ENCODE assay signal across 8 cellular contexts in the genomic region with DNA sequence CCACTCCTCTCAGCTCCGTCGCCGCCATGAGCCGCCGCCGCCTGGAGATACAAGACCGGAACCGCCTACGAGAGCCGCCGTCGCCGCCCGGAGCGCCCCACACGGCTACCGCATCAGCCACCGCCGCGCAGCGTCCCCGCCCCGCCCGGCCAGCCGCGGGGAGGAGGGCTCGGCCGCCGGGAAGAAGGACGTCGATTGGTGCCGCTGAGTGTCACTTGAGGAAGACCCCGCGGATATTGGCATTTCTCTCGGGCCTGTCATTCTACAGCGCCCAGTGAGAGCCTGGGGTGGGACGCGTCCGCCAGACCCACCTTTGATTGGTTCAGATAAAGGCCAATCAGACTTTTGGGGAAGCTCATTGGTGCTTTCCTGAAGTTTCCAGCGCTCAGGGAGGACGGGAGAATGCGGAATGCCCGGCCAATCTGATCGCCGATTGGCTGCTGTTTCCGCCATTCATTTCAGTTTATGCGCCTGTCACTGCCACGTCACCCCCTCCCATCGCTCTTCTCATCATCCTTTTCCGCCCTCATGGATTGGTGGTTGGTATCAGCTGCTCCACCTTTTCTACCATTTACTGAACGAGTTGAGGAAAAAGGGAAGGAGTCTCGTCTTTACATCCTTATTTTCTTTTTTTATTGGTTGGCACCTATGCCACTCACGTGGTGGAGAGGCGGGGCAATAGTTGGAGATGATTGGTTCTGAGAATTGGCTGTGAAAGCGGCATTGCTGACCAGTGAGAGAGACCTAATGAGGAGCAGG. TPM values are rescaled to one million over a fixed set of nuclear protein-coding genes. Genes with fewer than 3 reads are reported as not detected.
A peak's percentile ranks its signal among the peaks of the same experiment; 100 is the strongest.
DNase-seq lines count a peak whose midpoint lies in the region; ATAC-seq, FAIRE-seq and TF ChIP-seq lines count a peak whose summit lies in the region.

A gene with protein sequence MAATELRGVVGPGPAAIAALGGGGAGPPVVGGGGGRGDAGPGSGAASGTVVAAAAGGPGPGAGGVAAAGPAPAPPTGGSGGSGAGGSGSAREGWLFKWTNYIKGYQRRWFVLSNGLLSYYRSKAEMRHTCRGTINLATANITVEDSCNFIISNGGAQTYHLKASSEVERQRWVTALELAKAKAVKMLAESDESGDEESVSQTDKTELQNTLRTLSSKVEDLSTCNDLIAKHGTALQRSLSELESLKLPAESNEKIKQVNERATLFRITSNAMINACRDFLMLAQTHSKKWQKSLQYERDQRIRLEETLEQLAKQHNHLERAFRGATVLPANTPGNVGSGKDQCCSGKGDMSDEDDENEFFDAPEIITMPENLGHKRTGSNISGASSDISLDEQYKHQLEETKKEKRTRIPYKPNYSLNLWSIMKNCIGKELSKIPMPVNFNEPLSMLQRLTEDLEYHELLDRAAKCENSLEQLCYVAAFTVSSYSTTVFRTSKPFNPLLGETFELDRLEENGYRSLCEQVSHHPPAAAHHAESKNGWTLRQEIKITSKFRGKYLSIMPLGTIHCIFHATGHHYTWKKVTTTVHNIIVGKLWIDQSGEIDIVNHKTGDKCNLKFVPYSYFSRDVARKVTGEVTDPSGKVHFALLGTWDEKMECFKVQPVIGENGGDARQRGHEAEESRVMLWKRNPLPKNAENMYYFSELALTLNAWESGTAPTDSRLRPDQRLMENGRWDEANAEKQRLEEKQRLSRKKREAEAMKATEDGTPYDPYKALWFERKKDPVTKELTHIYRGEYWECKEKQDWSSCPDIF (minus strand): TSS at position 138 of the 759 bp plus-strand sequence. CDS start 110 bp downstream, at position 28.

- TF ChIP-seq POLR2A in H1 (IDR thresholded peaks at IDR 0.05; ENCODE audit: control extremely low read depth in 1 of 2, low read depth in 2 of 2, low read length in 2 of 2), result 0 out of 3 replicates have a peak, but pooled peaks of 1 of the 2 experiments have one; percentile 36

- BruUV-seq in Caco-2 (replicated peaks; lab: Mats Ljungman, UMichigan), result no TSS peak

- no peak within 1 kb of the TSS for H2BK120ac ChIP-seq in H1 (replicated peaks; ENCODE audit: low read depth, low read length)

- H3K9ac ChIP-seq in NT2/D1 (ENCODE audit: insufficient read length, low read depth) (peak within 1 kb of the TSS; percentile 81), H1 (replicated peaks in 1 of 4; ENCODE audit: extremely low read depth in 1 of 4, low read depth in 3 of 4, low read length in 3 of 4) (peak within 1 kb of the TSS; percentile 56 to 87 (median 70))

- H3K9me3 Mint-ChIP-seq in Caco-2 (ENCODE audit: unreplicated experiment) (no peaks in the 10 kb centered on the region), memory B cell (no peaks in the 10 kb centered on the region)
- no peaks in the 10 kb centered on the region for H3K9me3 Mint-ChIP-seq in activated CD8-positive, alpha-beta memory T cell treated with anti-CD3 and anti-CD28 coated beads, Interleukin-2, amount 10 ng/mL, durations not matched to agents 7 days and 5 days (ENCODE audit: low read depth)

- H3K4me3 Mint-ChIP-seq in Caco-2 (ENCODE audit: unreplicated experiment) (peak within 1 kb of the TSS; percentile 98), memory B cell (peak within 1 kb of the TSS; percentile 99)
- peak within 1 kb of the TSS; percentile 99 for H3K4me3 Mint-ChIP-seq in activated CD8-positive, alpha-beta memory T cell treated with anti-CD3 and anti-CD28 coated beads, Interleukin-2, amount 10 ng/mL, durations not matched to agents 7 days and 5 days

- H3K36me3 Mint-ChIP-seq in Caco-2 (ENCODE audit: insufficient read depth, unreplicated experiment) (peaks cover 50% of the 10 kb centered on the region), memory B cell (peaks cover 3% of the 10 kb centered on the region)
- H3K36me3 Mint-ChIP-seq in activated CD8-positive, alpha-beta memory T cell treated with anti-CD3 and anti-CD28 coated beads, Interleukin-2, amount 10 ng/mL, durations not matched to agents 7 days and 5 days, result peaks cover 10% of the 10 kb centered on the region

- H3K18ac ChIP-seq in H1 (ENCODE audit: extremely low read depth, low read length), result peak within 1 kb of the TSS; percentile 48; the same call in 1 of the 2 replicates

- H2AFZ ChIP-seq in H1 (ENCODE audit: low read length), result peak within 1 kb of the TSS; percentile 86

- H3K9me3 ChIP-seq in Caco-2 (no peaks in the 10 kb centered on the region), NT2/D1 (ENCODE audit: insufficient read depth, low read length) (no peaks in the 10 kb centered on the region), H1 (ENCODE audit: insufficient read depth in 2 of 2, low read depth in 1 of 2, low read length in 1 of 2) (no peaks in the 10 kb centered on the region)

- H3K4me2 ChIP-seq in H1 (ENCODE audit: insufficient read depth in 1 of 2, low read depth in 2 of 2, low read length in 2 of 2), result peak within 1 kb of the TSS; percentile 90 to 97

- peak within 1 kb of the TSS; percentile 61; the same call in 1 of the 2 replicates for H3K27ac ChIP-seq in H1 (ENCODE audit: low read depth, low read length)

- no peaks in the 10 kb centered on the region for H3K27me3 ChIP-seq in Caco-2 (replicated peaks; ENCODE audit: control insufficient read depth, insufficient read depth, low read length)
- H3K27me3 ChIP-seq in NT2/D1 (ENCODE audit: insufficient read depth, insufficient read length), result no peaks in the 10 kb centered on the region
- no peaks in the 10 kb centered on the region; a peak in 1 of 7 replicates for H3K27me3 ChIP-seq in H1 (replicated peaks in 1 of 4; ENCODE audit: control insufficient read depth in 3 of 4, extremely low read depth in 1 of 4, insufficient read depth in 3 of 4, low read length in 3 of 4)

- H2BK15ac ChIP-seq in H1 (ENCODE audit: low read length), result 0 out of 2 replicates have a peak within 1 kb of the TSS, but pooled peaks have one; percentile 32

- no peak within 1 kb of the TSS for H3K4ac ChIP-seq in H1 (replicated peaks; ENCODE audit: insufficient read length, low read depth, low read length)

- DNase-seq in Caco-2 (peak; percentile 99 to 100), HUDEP-2 (lab: John Stamatoyannopoulos, UW; ENCODE audit: unreplicated experiment in 76 of 76) (peak; percentile 13 to 100 (median 99)), NT2/D1 (ENCODE audit: low read depth, low spot score) (peak; percentile 99), H1 (ENCODE audit: low read depth in 1 of 2, low spot score in 2 of 2) (peak; percentile 95 to 100), memory B cell (ENCODE audit: low spot score in 2 of 2) (peak; percentile 92 to 97)
- DNase-seq in activated CD8-positive, alpha-beta memory T cell treated with anti-CD3 and anti-CD28 coated beads, Interleukin-2, amount 10 ng/mL, durations not matched to agents 7 days and 5 days, result peak; percentile 99
- peak; percentile 95 for DNase-seq in stimulated activated CD8-positive, alpha-beta memory T cell treated with anti-CD3 and anti-CD28 coated beads, Interleukin-12 subunit alpha, Interleukin-12 subunit beta, amount 100 ng/mL, for 24 hours (ENCODE audit: extremely low read depth)

- peak within 1 kb of the TSS; percentile 5 for H4K5ac ChIP-seq in H1 (ENCODE audit: insufficient read length, low read depth, low read length)

- H4K91ac ChIP-seq in H1 (replicated peaks; ENCODE audit: insufficient read length, low read length), result no peak within 1 kb of the TSS

- no peak for TF ChIP-seq RAD21 in H1 (IDR thresholded peaks at IDR 0.05 in 1 of 2, conservative IDR thresholded peaks at IDR 0.05 in 1 of 2; ENCODE audit: low read depth in 2 of 2, low read length in 2 of 2)

- peaks cover 29% of the 10 kb centered on the region for H3K4me1 Mint-ChIP-seq in Caco-2 (ENCODE audit: low read depth, unreplicated experiment)
- peaks cover 52% of the 10 kb centered on the region for H3K4me1 Mint-ChIP-seq in activated CD8-positive, alpha-beta memory T cell treated with anti-CD3 and anti-CD28 coated beads, Interleukin-2, amount 10 ng/mL, durations not matched to agents 7 days and 5 days
- H3K4me1 Mint-ChIP-seq in memory B cell, result peaks cover 25% of the 10 kb centered on the region

- peaks cover 11 to 16% of the 10 kb centered on the region in 2 experiments for H4K20me1 ChIP-seq in H1 (replicated peaks in 1 of 2; ENCODE audit: control insufficient read depth in 1 of 2, insufficient read depth in 2 of 2, low read length in 2 of 2)

- no peak within 1 kb of the TSS for H2BK12ac ChIP-seq in H1 (ENCODE audit: low read depth, low read length)

- H3K23me2 ChIP-seq in H1 (ENCODE audit: low read depth, low read length), result peaks cover 10% of the 10 kb centered on the region

- no peak within 1 kb of the TSS for H3K56ac ChIP-seq in H1 (replicated peaks; ENCODE audit: insufficient read length, low read depth, low read length)

- no peak within 1 kb of the TSS for H3K14ac ChIP-seq in H1 (ENCODE audit: insufficient read length)

- H3K27ac Mint-ChIP-seq in Caco-2 (ENCODE audit: unreplicated experiment) (peak within 1 kb of the TSS; percentile 98), memory B cell (peak within 1 kb of the TSS; percentile 89)
- peak within 1 kb of the TSS; percentile 95 for H3K27ac Mint-ChIP-seq in activated CD8-positive, alpha-beta memory T cell treated with anti-CD3 and anti-CD28 coated beads, Interleukin-2, amount 10 ng/mL, durations not matched to agents 7 days and 5 days

- no peak within 1 kb of the TSS for H3K23ac ChIP-seq in H1 (ENCODE audit: insufficient read length)

- no peak for TF ChIP-seq EP300 in H1 (IDR thresholded peaks at IDR 0.05; ENCODE audit: borderline replicate concordance in 1 of 2, low read depth in 2 of 2, low read length in 2 of 2)

- TF ChIP-seq CTCF in Caco-2 (IDR thresholded peaks at IDR 0.05; ENCODE audit: insufficient read depth in 1 of 2, low read depth in 1 of 2, low read length in 1 of 2, severe bottlenecking in 1 of 2, unreplicated experiment in 1 of 2), result no peak
- TF ChIP-seq CTCF in H1 (IDR thresholded peaks at IDR 0.05; ENCODE audit: control extremely low read depth in 1 of 3, insufficient read depth in 1 of 3, low read depth in 1 of 3, low read length in 3 of 3), result no peak

- H2BK20ac ChIP-seq in H1 (ENCODE audit: low read length), result no peak within 1 kb of the TSS

- H2BK5ac ChIP-seq in H1 (ENCODE audit: low read depth, low read length), result peak within 1 kb of the TSS; percentile 22; the same call in 1 of the 2 replicates

- H3K27me3 Mint-ChIP-seq in Caco-2 (ENCODE audit: insufficient read depth, unreplicated experiment) (no peaks in the 10 kb centered on the region), memory B cell (no peaks in the 10 kb centered on the region)
- no peaks in the 10 kb centered on the region for H3K27me3 Mint-ChIP-seq in activated CD8-positive, alpha-beta memory T cell treated with anti-CD3 and anti-CD28 coated beads, Interleukin-2, amount 10 ng/mL, durations not matched to agents 7 days and 5 days

- peak; percentile 95 for FAIRE-seq in H1 (lab: Jason Lieb, UNC)

- POLR2A ChIA-PET in Caco-2 (lab: Charles Lee) (interaction anchor here (0.5 to 4.2 kb wide), 12 partner anchors 10 to 457 kb away, joined by 3 to 51 read pairs (median 3); a partner anchor contains a TSS), H1 (lab: Charles Lee; ENCODE audit: partially characterized antibody) (interaction anchor here (0.7 to 2.1 kb wide), 9 partner anchors 10 to 1814 kb away, joined by 3 to 16 read pairs (median 3); a partner anchor contains a TSS)

- peak; percentile 86 for ATAC-seq in GM21381 (IDR thresholded peaks at IDR 0.05; ENCODE audit: unreplicated experiment)
- peak; percentile 89 for ATAC-seq in activated CD8-positive, alpha-beta memory T cell treated with anti-CD3 and anti-CD28 coated beads, Interleukin-2, amount 10 ng/mL, durations not matched to agents 7 days and 5 days
- ATAC-seq in memory B cell (ENCODE audit: low read depth), result peak; percentile 74

- peaks cover 8% of the 10 kb centered on the region for H3K79me1 ChIP-seq in H1 (ENCODE audit: low read depth, low read length)

- H4K8ac ChIP-seq in H1 (ENCODE audit: extremely low read depth, insufficient read depth, low read length), result peak within 1 kb of the TSS; percentile 90

- WGBS in H1 (ENCODE audit: extremely low coverage in 1 of 2, insufficient coverage in 1 of 2, insufficient read length in 1 of 2, insufficient replicate concordance in 2 of 2, low coverage in 1 of 2, low lambda C conversion rate in 2 of 2, missing lambda C conversion rate in 1 of 2), 2 experiments, result 2% methylated on average over 49 of the region's 55 CpGs; no CpG with 5 or more reads in 1 of the 2 experiments

- H3K4me3 ChIP-seq in Caco-2 (ENCODE audit: low read depth, low read length), result peak within 1 kb of the TSS; percentile 92
- peak within 1 kb of the TSS; percentile 82 for H3K4me3 ChIP-seq in NT2/D1 (ENCODE audit: insufficient read length, low read depth)
- H3K4me3 ChIP-seq in H1 (ENCODE audit: extremely low read depth in 1 of 4, insufficient read depth in 2 of 4, low read depth in 3 of 4, low read length in 4 of 4), result peak within 1 kb of the TSS; percentile 61 to 84 (median 80)

- peaks cover 9 to 40% of the 10 kb centered on the region in 2 experiments for H3K79me2 ChIP-seq in H1 (ENCODE audit: control insufficient read depth in 1 of 2, insufficient read depth in 2 of 2, low read length in 2 of 2)

- H3K4me1 ChIP-seq in Caco-2, result peaks cover 29% of the 10 kb centered on the region
- H3K4me1 ChIP-seq in NT2/D1 (ENCODE audit: insufficient read depth, insufficient read length), result no peaks in the 10 kb centered on the region
- peaks cover 0 to 4% (median 0%) of the 10 kb centered on the region in 4 experiments; a peak in 2 of 7 replicates for H3K4me1 ChIP-seq in H1 (replicated peaks in 1 of 4; ENCODE audit: control insufficient read depth in 3 of 4, insufficient read depth in 4 of 4, low read length in 3 of 4)

- intact Hi-C loops in Caco-2 (cut with micrococcal nuclease; ENCODE audit: unreplicated experiment), result loop anchor here (1.0 to 2.0 kb wide), 7 partner anchors 49 to 472 kb away; a partner anchor contains a TSS

- CTCF ChIA-PET in Caco-2 (lab: Charles Lee), result interaction anchor here (1.2 to 2.3 kb wide), 3 partner anchors 54 to 195 kb away, joined by 3 to 7 read pairs (median 4); a partner anchor contains a TSS
- CTCF ChIA-PET in activated CD8-positive, alpha-beta memory T cell treated with anti-CD3 and anti-CD28 coated beads, Interleukin-2, amount 10 ng/mL, durations not matched to agents 7 days and 5 days (lab: Charles Lee), result interaction anchor here (0.7 to 2.3 kb wide), 10 partner anchors 9 to 207 kb away, joined by 3 to 12 read pairs (median 4); a partner anchor contains a TSS
- CTCF ChIA-PET in H1 (lab: Charles Lee; ENCODE audit: partially characterized antibody), result interaction anchor here (0.6 to 1.6 kb wide), 5 partner anchors 38 to 942 kb away, joined by 3 read pairs; no protein-coding TSS in a partner anchor

- H3K36me3 ChIP-seq in Caco-2 (ENCODE audit: control insufficient read depth, insufficient read depth, low read length), result no peaks in the 10 kb centered on the region
- H3K36me3 ChIP-seq in NT2/D1 (ENCODE audit: insufficient read depth, insufficient read length, low read length), result peaks cover 14% of the 10 kb centered on the region
- H3K36me3 ChIP-seq in H1 (ENCODE audit: control insufficient read depth in 2 of 4, insufficient read depth in 4 of 4, low read length in 3 of 4), result no peaks in the 10 kb centered on the region

- no peak within 1 kb of the TSS for H2AK5ac ChIP-seq in H1 (ENCODE audit: low read depth, low read length)

RNA-seq across cellular contexts. Expression of the gene that starts here (rescaled TPM):
- total RNA-seq in Caco-2 (2022), result 64.5 and 67.5 TPM in 2 replicates
- total RNA-seq in activated CD8-positive, alpha-beta memory T cell treated with anti-CD3 and anti-CD28 coated beads, Interleukin-2, amount 10 ng/mL, durations not matched to agents 7 days and 5 days, result 10 to 100 TPM; 36.6 to 38.0 TPM
- total RNA-seq in H1 (2021; fragmentation: NEBNext Ultra II Directional; extraction: Animal tissue kit (Norgen Biotek cat#: 25700)), result 41.2 and 43.1 TPM in 2 replicates
- 10.8 and 13.2 TPM in 2 replicates for polyA plus RNA-seq in H1 (2011; rRNA removed)
- 15.2 TPM for polyA plus RNA-seq in H1 (2011; cell fraction: cytosol; rRNA removed)
- 17.0 TPM for polyA plus RNA-seq in H1 (2011; cell fraction: nucleus; rRNA removed)
- polyA plus RNA-seq in H1 (2012, experiment 1 of 2), result 22.2 to 30.6 TPM (median 26.0 TPM) in 4 replicates
- 3.5 TPM for polyA plus RNA-seq in H1 (2012, experiment 2 of 2)
- polyA plus RNA-seq in H1 (2013, experiment 1 of 2), result 21.7 TPM
- polyA plus RNA-seq in H1 (2013, experiment 2 of 2), result 21.0 TPM
- 30.5 and 33.6 TPM in 2 replicates for polyA minus RNA-seq in H1 (2011; rRNA and poly(A)+ RNA removed)
- 16.4 TPM for polyA minus RNA-seq in H1 (2011; cell fraction: cytosol; rRNA and poly(A)+ RNA removed)
- 21.8 TPM for polyA minus RNA-seq in H1 (2011; cell fraction: nucleus; rRNA and poly(A)+ RNA removed)

Comparison
In these comparisons a context has a peak if more than half of its experiments do, and no peak if none do; other contexts are left out.
1. Peak in every context shown above with its lines: DNase-seq, ATAC-seq, H3K4me3 ChIP-seq and H3K27ac ChIP-seq.